1 cellular context compared by ENCODE assay signal in genomic region chr22:18001040-18001893, GRCh38.
TF ChIP-seq lines count a peak whose summit lies in the region.

No MANE protein-coding gene starts in this region.

TF ChIP-seq in HEK293, 187 proteins besides CTCF, POLR2A, EP300 and RAD21 (continued from another document):
- TF ChIP-seq PRDM10 (tag by site-specific recombination; IDR thresholded peaks at IDR 0.05) (peak; percentile 100), ZNF404 (tag by site-specific recombination; IDR thresholded peaks at IDR 0.05) (no peak)
TF ChIP-seq in HEK293: peak in this region for 59.
